13 cellular contexts compared by ENCODE assay signal in genomic region chr15:55266547-55266946, GRCh38. TPM values are rescaled to one million over a fixed set of nuclear protein-coding genes. Genes with fewer than 3 reads are reported as not detected.
DNase-seq lines count a peak whose midpoint lies in the region; ATAC-seq and TF ChIP-seq lines count a peak whose summit lies in the region.
"Had no signal": no experiment of that assay in that cellular context is flagged by ENCODE, and none has a peak within 500 bp of the region (broad histone marks: within the 10 kb centered on the region; RNA-seq: fewer than 3 reads in every experiment).

No MANE protein-coding gene starts in this region.

- POLR2A ChIA-PET in activated CD4-positive, alpha-beta memory T cell treated with anti-CD3 and anti-CD28 coated beads, Interleukin-2, amount 10 ng/mL, durations not matched to agents 7 days and 5 days (lab: Charles Lee) = interaction anchor here (0.9 to 4.5 kb wide), 17 partner anchors 10 to 141 kb away, joined by 3 to 44 read pairs (median 7); partner anchors contain the start of genes PIGB, PIGBOS1 and RSL24D1

- H3K4me2 ChIP-seq in hepatocyte = peak overlapping the region; percentile 62

- no peak for DNase-seq in activated naive CD4-positive, alpha-beta T cell treated with anti-CD3 and anti-CD28 coated beads for 36 hours
- no peak for DNase-seq in activated naive CD4-positive, alpha-beta T cell treated with anti-CD3 and anti-CD28 coated beads, Interleukin-2, amount 50 U/mL, for 16 hours
- DNase-seq in activated CD4-positive, alpha-beta memory T cell treated with anti-CD3 and anti-CD28 coated beads, Interleukin-2, amount 10 ng/mL, durations not matched to agents 7 days and 5 days = no peak
- DNase-seq in hepatocyte (ENCODE audit: low spot score) (no peak), head of caudate nucleus (no peak), OCI-M1 (lab: John Stamatoyannopoulos, UW) (no peak)
- no peak for DNase-seq in stimulated activated naive CD8-positive, alpha-beta T cell treated with anti-CD3 and anti-CD28 coated beads, Interleukin-15, amount 100 ng/mL, for 72 hours
- no peak for DNase-seq in activated CD4-positive, CD25-positive, alpha-beta regulatory T cell (lab: John Stamatoyannopoulos, UW)
- DNase-seq: Calu3, hippocampal formation, mucosa of descending colon, ovary had no signal

- H3K4me3 Mint-ChIP-seq in activated naive CD4-positive, alpha-beta T cell treated with anti-CD3 and anti-CD28 coated beads for 36 hours = peak overlapping the region; percentile 47
- peak overlapping the region; percentile 60 for H3K4me3 Mint-ChIP-seq in activated CD4-positive, alpha-beta memory T cell treated with anti-CD3 and anti-CD28 coated beads, Interleukin-2, amount 10 ng/mL, durations not matched to agents 7 days and 5 days
- H3K4me3 Mint-ChIP-seq in stimulated activated naive CD8-positive, alpha-beta T cell treated with anti-CD3 and anti-CD28 coated beads, Interleukin-15, amount 100 ng/mL, for 72 hours = peak overlapping the region; percentile 75 to 80
- H3K4me3 Mint-ChIP-seq: brain had no signal

- H3K36me3 Mint-ChIP-seq in activated naive CD4-positive, alpha-beta T cell treated with anti-CD3 and anti-CD28 coated beads for 36 hours (ENCODE audit: low read depth) = peaks cover 57% of the 10 kb centered on the region
- peaks cover 70% of the 10 kb centered on the region for H3K36me3 Mint-ChIP-seq in activated CD4-positive, alpha-beta memory T cell treated with anti-CD3 and anti-CD28 coated beads, Interleukin-2, amount 10 ng/mL, durations not matched to agents 7 days and 5 days (ENCODE audit: low read depth)
- H3K36me3 Mint-ChIP-seq: brain had no signal

- H3K27me3 Mint-ChIP-seq in activated naive CD4-positive, alpha-beta T cell treated with anti-CD3 and anti-CD28 coated beads for 36 hours (ENCODE audit: low read depth) = no peaks in the 10 kb centered on the region
- no peaks in the 10 kb centered on the region for H3K27me3 Mint-ChIP-seq in activated CD4-positive, alpha-beta memory T cell treated with anti-CD3 and anti-CD28 coated beads, Interleukin-2, amount 10 ng/mL, durations not matched to agents 7 days and 5 days
- H3K27me3 Mint-ChIP-seq in stimulated activated naive CD8-positive, alpha-beta T cell treated with anti-CD3 and anti-CD28 coated beads, Interleukin-15, amount 100 ng/mL, for 72 hours = no peaks in the 10 kb centered on the region

- intact Hi-C loops in activated naive CD4-positive, alpha-beta T cell treated with anti-CD3 and anti-CD28 coated beads for 36 hours (cut with micrococcal nuclease) = no loop called here
- intact Hi-C loops in head of caudate nucleus (cut with DNase I) = no loop called here

- no peaks in the 10 kb centered on the region for H3K9me3 Mint-ChIP-seq in activated naive CD4-positive, alpha-beta T cell treated with anti-CD3 and anti-CD28 coated beads for 36 hours
- no peaks in the 10 kb centered on the region for H3K9me3 Mint-ChIP-seq in activated CD4-positive, alpha-beta memory T cell treated with anti-CD3 and anti-CD28 coated beads, Interleukin-2, amount 10 ng/mL, durations not matched to agents 7 days and 5 days
- H3K9me3 Mint-ChIP-seq in stimulated activated naive CD8-positive, alpha-beta T cell treated with anti-CD3 and anti-CD28 coated beads, Interleukin-15, amount 100 ng/mL, for 72 hours = no peaks in the 10 kb centered on the region
- H3K9me3 Mint-ChIP-seq: brain had no signal

- H3K79me2 ChIP-seq in hepatocyte = peaks cover 18% of the 10 kb centered on the region

- TF ChIP-seq CTCF in hepatocyte (IDR thresholded peaks at IDR 0.05; ENCODE audit: poor library complexity) = no peak

- peaks cover 7% of the 10 kb centered on the region for H3K4me1 ChIP-seq in hepatocyte (ENCODE audit: insufficient read depth)

- H3K9me3 ChIP-seq in hepatocyte (ENCODE audit: low read depth) = no peaks in the 10 kb centered on the region
- H3K9me3 ChIP-seq: mucosa of descending colon, ovary had no signal

- no peaks in the 10 kb centered on the region for H4K20me1 ChIP-seq in hepatocyte (ENCODE audit: insufficient read depth, poor library complexity, severe bottlenecking)

- H3K27me3 ChIP-seq in hepatocyte = no peaks in the 10 kb centered on the region
- H3K27me3 ChIP-seq: ovary had no signal

- H2AFZ ChIP-seq in hepatocyte = no peak overlapping the region

- no peak overlapping the region for H3K4me3 ChIP-seq in hepatocyte
- H3K4me3 ChIP-seq: mucosa of descending colon, ovary had no signal

- no peaks in the 10 kb centered on the region for H3K9me2 ChIP-seq in hepatocyte (replicated peaks; ENCODE audit: insufficient read depth)

- ATAC-seq in stimulated activated naive CD8-positive, alpha-beta T cell treated with anti-CD3 and anti-CD28 coated beads, Interleukin-15, amount 100 ng/mL, for 72 hours = no peak

- CTCF ChIA-PET in activated naive CD4-positive, alpha-beta T cell treated with anti-CD3 and anti-CD28 coated beads for 36 hours (lab: Charles Lee) = interaction anchor here (0.6 to 1.5 kb wide), 4 partner anchors 14 to 48 kb away, joined by 3 to 4 read pairs (median 4); no protein-coding TSS in a partner anchor
- CTCF ChIA-PET in activated CD4-positive, alpha-beta memory T cell treated with anti-CD3 and anti-CD28 coated beads, Interleukin-2, amount 10 ng/mL, durations not matched to agents 7 days and 5 days (lab: Charles Lee) = interaction anchor here (0.8 to 2.6 kb wide), 7 partner anchors 10 to 52 kb away, joined by 3 to 13 read pairs (median 5); partner anchors contain the start of genes PIGB and PIGBOS1

- no peaks in the 10 kb centered on the region for H3K36me3 ChIP-seq in hepatocyte (replicated peaks; ENCODE audit: insufficient read depth, low read depth)
- H3K36me3 ChIP-seq: ovary had no signal

- peak overlapping the region; percentile 81 for H3K27ac ChIP-seq in hepatocyte
- H3K27ac ChIP-seq: ovary had no signal

- WGBS in hepatocyte (ENCODE audit: low lambda C conversion rate, missing lambda C conversion rate) = 94% methylated on average over 2 of the region's 2 CpGs

- peaks cover 48% of the 10 kb centered on the region for H3K4me1 Mint-ChIP-seq in activated naive CD4-positive, alpha-beta T cell treated with anti-CD3 and anti-CD28 coated beads for 36 hours (ENCODE audit: low read depth)
- peaks cover 72% of the 10 kb centered on the region for H3K4me1 Mint-ChIP-seq in activated CD4-positive, alpha-beta memory T cell treated with anti-CD3 and anti-CD28 coated beads, Interleukin-2, amount 10 ng/mL, durations not matched to agents 7 days and 5 days
- peaks cover 64% of the 10 kb centered on the region for H3K4me1 Mint-ChIP-seq in stimulated activated naive CD8-positive, alpha-beta T cell treated with anti-CD3 and anti-CD28 coated beads, Interleukin-15, amount 100 ng/mL, for 72 hours

- H3K27ac Mint-ChIP-seq in activated naive CD4-positive, alpha-beta T cell treated with anti-CD3 and anti-CD28 coated beads for 36 hours = peak overlapping the region; percentile 89
- peak overlapping the region; percentile 95 for H3K27ac Mint-ChIP-seq in activated CD4-positive, alpha-beta memory T cell treated with anti-CD3 and anti-CD28 coated beads, Interleukin-2, amount 10 ng/mL, durations not matched to agents 7 days and 5 days
- H3K27ac Mint-ChIP-seq in stimulated activated naive CD8-positive, alpha-beta T cell treated with anti-CD3 and anti-CD28 coated beads, Interleukin-15, amount 100 ng/mL, for 72 hours = peak overlapping the region; percentile 43 to 94

RNA-seq across cellular contexts. Expression of gene RAB27A, which starts 23.1 kb away (rescaled TPM):
- total RNA-seq in activated naive CD4-positive, alpha-beta T cell treated with anti-CD3 and anti-CD28 coated beads for 36 hours = 100 to 1,000 TPM; 119 to 124 TPM
- 10 to 100 TPM; 99.0 to 99.9 TPM for total RNA-seq in activated CD4-positive, alpha-beta memory T cell treated with anti-CD3 and anti-CD28 coated beads, Interleukin-2, amount 10 ng/mL, durations not matched to agents 7 days and 5 days
- 13.1 and 16.6 TPM in 2 replicates for total RNA-seq in hepatocyte
- 10.5 and 15.9 TPM in 2 replicates for polyA plus RNA-seq in hepatocyte

RNA-seq across cellular contexts. Expression of gene PIGBOS1, which starts 52.4 kb away (rescaled TPM):
- total RNA-seq in activated naive CD4-positive, alpha-beta T cell treated with anti-CD3 and anti-CD28 coated beads for 36 hours = 1 to 10 TPM; 7.3 to 9.2 TPM
- total RNA-seq in activated CD4-positive, alpha-beta memory T cell treated with anti-CD3 and anti-CD28 coated beads, Interleukin-2, amount 10 ng/mL, durations not matched to agents 7 days and 5 days = 10 to 100 TPM; 14.7 to 14.9 TPM
- 32.8 and 35.0 TPM in 2 replicates for total RNA-seq in hepatocyte
- polyA plus RNA-seq in hepatocyte = 21.7 and 24.8 TPM in 2 replicates

RNA-seq across cellular contexts. Expression of gene PIGB, which starts 52.5 kb away (rescaled TPM):
- 10 to 100 TPM; 13.3 to 13.8 TPM for total RNA-seq in activated naive CD4-positive, alpha-beta T cell treated with anti-CD3 and anti-CD28 coated beads for 36 hours
- 10 to 100 TPM; 28.9 to 29.3 TPM for total RNA-seq in activated CD4-positive, alpha-beta memory T cell treated with anti-CD3 and anti-CD28 coated beads, Interleukin-2, amount 10 ng/mL, durations not matched to agents 7 days and 5 days
- 9.0 and 12.1 TPM in 2 replicates for total RNA-seq in hepatocyte
- polyA plus RNA-seq in hepatocyte = 13.5 and 16.9 TPM in 2 replicates
